In the genomic region with DNA sequence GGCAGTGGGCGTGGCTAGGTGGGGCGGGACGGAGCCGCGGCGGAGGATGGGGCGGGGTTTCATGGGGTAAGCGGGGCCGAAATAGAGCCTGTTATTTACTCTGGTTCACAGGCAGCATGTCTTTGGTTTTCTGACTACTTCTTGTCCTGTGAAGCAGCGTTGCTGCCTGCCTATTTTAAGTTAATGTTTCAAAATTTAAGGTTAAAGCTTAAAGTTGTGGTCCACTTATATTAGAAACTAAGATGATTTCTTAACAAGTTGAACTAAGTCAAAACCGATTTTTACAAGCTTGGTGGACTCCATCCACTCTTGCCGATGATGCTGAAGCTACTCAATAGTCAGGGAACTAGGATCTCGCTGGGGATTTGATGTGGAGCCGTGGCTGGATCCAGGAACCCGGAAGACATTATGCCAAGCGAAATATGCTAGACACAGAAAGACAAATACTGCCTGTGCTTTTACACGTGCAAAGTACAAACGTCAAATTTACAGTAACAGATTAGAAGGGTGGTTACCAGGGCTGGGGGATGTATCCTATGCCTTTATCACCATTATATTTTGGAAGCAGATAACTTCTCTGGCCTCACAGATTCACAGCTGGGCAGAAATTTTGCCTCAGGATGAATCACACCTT, we compare ENCODE assay signal across 8 cellular contexts. TPM values are rescaled to one million over a fixed set of nuclear protein-coding genes. Genes with fewer than 3 reads are reported as not detected.
DNase-seq lines count a peak whose midpoint lies in the region; ATAC-seq, FAIRE-seq and TF ChIP-seq lines count a peak whose summit lies in the region.

No MANE protein-coding gene starts in this region.

- H3K4me1 ChIP-seq in lower lobe of right lung (peaks cover 23% of the 10 kb centered on the region), upper lobe of right lung (peaks cover 15% of the 10 kb centered on the region)

- H3K4me1 Mint-ChIP-seq in activated naive CD4-positive, alpha-beta T cell treated with anti-CD3 and anti-CD28 coated beads, Interleukin-2, amount 50 U/mL, for 24 hours, result peaks cover 33% of the 10 kb centered on the region
- peaks cover 26% of the 10 kb centered on the region for H3K4me1 Mint-ChIP-seq in activated naive CD8-positive, alpha-beta T cell treated with anti-CD3 and anti-CD28 coated beads for 36 hours

- H3K4me3 ChIP-seq in lower lobe of right lung, result peak overlapping the region; percentile 98
- peak overlapping the region; percentile 89 for H3K4me3 ChIP-seq in upper lobe of right lung

- no peak for DNase-seq in activated naive CD4-positive, alpha-beta T cell (lab: John Stamatoyannopoulos, UW)
- no peak for DNase-seq in activated naive CD8-positive, alpha-beta T cell treated with anti-CD3 and anti-CD28 coated beads for 36 hours
- DNase-seq in lower lobe of right lung (no peak), upper lobe of right lung (no peak), frontal cortex (ENCODE audit: low spot score in 2 of 2) (no peak)
- no peak for DNase-seq in stimulated activated naive CD4-positive, alpha-beta T cell (lab: John Stamatoyannopoulos, UW)

- intact Hi-C loops in lower lobe of right lung (cut with DNase I), result no loop called here
- intact Hi-C loops in upper lobe of right lung (cut with DNase I), result no loop called here

- no peak for FAIRE-seq in frontal cortex (lab: Jason Lieb, UNC)

- H3K36me3 Mint-ChIP-seq in activated naive CD4-positive, alpha-beta T cell treated with anti-CD3 and anti-CD28 coated beads, Interleukin-2, amount 50 U/mL, for 24 hours, result peaks cover 17% of the 10 kb centered on the region
- H3K36me3 Mint-ChIP-seq in activated naive CD8-positive, alpha-beta T cell treated with anti-CD3 and anti-CD28 coated beads for 36 hours, result peaks cover 46% of the 10 kb centered on the region

- peaks cover 5% of the 10 kb centered on the region for H3K9me3 Mint-ChIP-seq in activated naive CD4-positive, alpha-beta T cell treated with anti-CD3 and anti-CD28 coated beads, Interleukin-2, amount 50 U/mL, for 24 hours
- peaks cover 20% of the 10 kb centered on the region for H3K9me3 Mint-ChIP-seq in activated naive CD8-positive, alpha-beta T cell treated with anti-CD3 and anti-CD28 coated beads for 36 hours

- ATAC-seq in lower lobe of right lung (no peak), upper lobe of right lung (no peak), GM21447 (IDR thresholded peaks at IDR 0.05; ENCODE audit: unreplicated experiment) (no peak)

- H3K36me3 ChIP-seq in lower lobe of right lung (no peaks in the 10 kb centered on the region), upper lobe of right lung (no peaks in the 10 kb centered on the region)

- H3K4me3 Mint-ChIP-seq in activated naive CD4-positive, alpha-beta T cell treated with anti-CD3 and anti-CD28 coated beads, Interleukin-2, amount 50 U/mL, for 24 hours, result peak overlapping the region; percentile 99
- no peak overlapping the region for H3K4me3 Mint-ChIP-seq in activated naive CD8-positive, alpha-beta T cell treated with anti-CD3 and anti-CD28 coated beads for 36 hours

- H3K27ac ChIP-seq in lower lobe of right lung (peak overlapping the region; percentile 95), upper lobe of right lung (peak overlapping the region; percentile 93)

- H3K27me3 ChIP-seq in lower lobe of right lung (ENCODE audit: low read depth), result no peaks in the 10 kb centered on the region
- no peaks in the 10 kb centered on the region for H3K27me3 ChIP-seq in upper lobe of right lung

- no peak for TF ChIP-seq CTCF in lower lobe of right lung (IDR thresholded peaks at IDR 0.05)
- TF ChIP-seq CTCF in upper lobe of right lung (IDR thresholded peaks at IDR 0.05), result no peak

- H3K27ac Mint-ChIP-seq in activated naive CD4-positive, alpha-beta T cell treated with anti-CD3 and anti-CD28 coated beads, Interleukin-2, amount 50 U/mL, for 24 hours, result peak overlapping the region; percentile 93
- peak overlapping the region; percentile 73 for H3K27ac Mint-ChIP-seq in activated naive CD8-positive, alpha-beta T cell treated with anti-CD3 and anti-CD28 coated beads for 36 hours

- H3K27me3 Mint-ChIP-seq in activated naive CD4-positive, alpha-beta T cell treated with anti-CD3 and anti-CD28 coated beads, Interleukin-2, amount 50 U/mL, for 24 hours, result no peaks in the 10 kb centered on the region
- H3K27me3 Mint-ChIP-seq in activated naive CD8-positive, alpha-beta T cell treated with anti-CD3 and anti-CD28 coated beads for 36 hours, result no peaks in the 10 kb centered on the region

- H3K9me3 ChIP-seq in lower lobe of right lung, result peaks cover 4% of the 10 kb centered on the region
- H3K9me3 ChIP-seq in upper lobe of right lung, result no peaks in the 10 kb centered on the region

RNA-seq across cellular contexts. Expression of gene ZNF616, which starts 0.5 kb away (rescaled TPM):
- total RNA-seq in activated naive CD8-positive, alpha-beta T cell treated with anti-CD3 and anti-CD28 coated beads for 36 hours, result 1 to 10 TPM; 9.0 to 9.5 TPM
- total RNA-seq in lower lobe of right lung, result 13.4 TPM
- 9.5 TPM for total RNA-seq in upper lobe of right lung
- 28.9 TPM for total RNA-seq in frontal cortex

RNA-seq across cellular contexts. Expression of gene ZNF836, which starts 31.2 kb away (rescaled TPM):
- total RNA-seq in activated naive CD8-positive, alpha-beta T cell treated with anti-CD3 and anti-CD28 coated beads for 36 hours, result 10 to 100 TPM; 10.0 to 12.0 TPM
- total RNA-seq in lower lobe of right lung, result 15.9 TPM
- 20.7 TPM for total RNA-seq in upper lobe of right lung
- 47.7 TPM for total RNA-seq in frontal cortex

RNA-seq across cellular contexts. Expression of gene ZNF841, which starts 44.6 kb away (rescaled TPM):
- total RNA-seq in activated naive CD8-positive, alpha-beta T cell treated with anti-CD3 and anti-CD28 coated beads for 36 hours, result 10 to 100 TPM; 16.4 to 17.9 TPM
- 25.3 TPM for total RNA-seq in lower lobe of right lung
- total RNA-seq in upper lobe of right lung, result 27.0 TPM
- 52.6 TPM for total RNA-seq in frontal cortex

RNA-seq across cellular contexts. Expression of gene PPP2R1A, which starts 49.7 kb away (rescaled TPM):
- 100 to 1,000 TPM; 222 to 244 TPM for total RNA-seq in activated naive CD8-positive, alpha-beta T cell treated with anti-CD3 and anti-CD28 coated beads for 36 hours
- total RNA-seq in lower lobe of right lung (154 TPM), upper lobe of right lung (160 TPM), frontal cortex (159 TPM)
